Comparison of ENCODE assay signal across 19 cellular contexts in genomic region chr18:59655661-59656060, GRCh38. TPM values are rescaled to one million over a fixed set of nuclear protein-coding genes. Genes with fewer than 3 reads are reported as not detected.
"Had no signal": no experiment of that assay in that cellular context is flagged by ENCODE, and none has a peak within 500 bp of the region (broad histone marks: within the 10 kb centered on the region; RNA-seq: fewer than 3 reads in every experiment).

No MANE protein-coding gene starts in this region.

- H3K27me3 ChIP-seq: upper lobe of right lung had no signal

- H3K27ac ChIP-seq: thoracic aorta, upper lobe of right lung had no signal

- H3K4me1 ChIP-seq: upper lobe of right lung had no signal

- H3K4me3 ChIP-seq: thoracic aorta, upper lobe of right lung had no signal

- ATAC-seq: activated CD4-positive, CD25-positive, alpha-beta regulatory T cell treated with anti-CD3 and anti-CD28 coated beads, Interleukin-2, amount 50 U/mL, for 24 hours; activated naive CD8-positive, alpha-beta T cell treated with anti-CD3 and anti-CD28 coated beads, Interleukin-2, amount 50 U/mL, for 24 hours; left ventricle myocardium superior; T-helper 17 cell; upper lobe of right lung had no signal

- H3K9me3 ChIP-seq: thoracic aorta, upper lobe of right lung had no signal

- H3K4me3 Mint-ChIP-seq: activated CD4-positive, alpha-beta memory T cell treated with anti-CD3 and anti-CD28 coated beads, Interleukin-2, amount 10 ng/mL, durations not matched to agents 7 days and 5 days; activated CD4-positive, alpha-beta T cell treated with anti-CD3 and anti-CD28 coated beads, Interleukin-2, amount 10 ng/mL, durations not matched to agents 24 days and 14 days; activated naive CD8-positive, alpha-beta T cell treated with anti-CD3 and anti-CD28 coated beads, Interleukin-2, amount 50 U/mL, for 24 hours; activated T-helper 1 cell treated with anti-CD3 and anti-CD28 coated beads, Interleukin-12 subunit alpha, Interleukin-12 subunit beta, Interleukin-2, Interleukin-4 antibody, amounts not matched to agents 30 ng/mL and 10 ng/mL and 1 ng/mL, durations not matched to agents 14 hours and 24 hours and 36 hours; T-helper 17 cell had no signal

- H3K4me1 Mint-ChIP-seq: activated CD4-positive, alpha-beta memory T cell treated with anti-CD3 and anti-CD28 coated beads, Interleukin-2, amount 10 ng/mL, durations not matched to agents 7 days and 5 days; activated CD4-positive, alpha-beta T cell treated with anti-CD3 and anti-CD28 coated beads, Interleukin-2, amount 10 ng/mL, durations not matched to agents 24 days and 14 days; activated naive CD8-positive, alpha-beta T cell treated with anti-CD3 and anti-CD28 coated beads, Interleukin-2, amount 50 U/mL, for 24 hours; T-helper 17 cell had no signal

- H3K27ac Mint-ChIP-seq: activated CD4-positive, alpha-beta memory T cell treated with anti-CD3 and anti-CD28 coated beads, Interleukin-2, amount 10 ng/mL, durations not matched to agents 7 days and 5 days; activated CD4-positive, alpha-beta T cell treated with anti-CD3 and anti-CD28 coated beads, Interleukin-2, amount 10 ng/mL, durations not matched to agents 24 days and 14 days; activated naive CD8-positive, alpha-beta T cell treated with anti-CD3 and anti-CD28 coated beads, Interleukin-2, amount 50 U/mL, for 24 hours; activated T-helper 1 cell treated with anti-CD3 and anti-CD28 coated beads, Interleukin-12 subunit alpha, Interleukin-12 subunit beta, Interleukin-2, Interleukin-4 antibody, amounts not matched to agents 30 ng/mL and 10 ng/mL and 1 ng/mL, durations not matched to agents 14 hours and 24 hours and 36 hours; T-helper 17 cell had no signal

- H3K9me3 Mint-ChIP-seq: activated CD4-positive, alpha-beta memory T cell treated with anti-CD3 and anti-CD28 coated beads, Interleukin-2, amount 10 ng/mL, durations not matched to agents 7 days and 5 days; activated CD4-positive, alpha-beta T cell treated with anti-CD3 and anti-CD28 coated beads, Interleukin-2, amount 10 ng/mL, durations not matched to agents 24 days and 14 days; activated naive CD8-positive, alpha-beta T cell treated with anti-CD3 and anti-CD28 coated beads, Interleukin-2, amount 50 U/mL, for 24 hours; activated T-helper 1 cell treated with anti-CD3 and anti-CD28 coated beads, Interleukin-12 subunit alpha, Interleukin-12 subunit beta, Interleukin-2, Interleukin-4 antibody, amounts not matched to agents 30 ng/mL and 10 ng/mL and 1 ng/mL, durations not matched to agents 14 hours and 24 hours and 36 hours had no signal

- H3K27me3 Mint-ChIP-seq: activated CD4-positive, alpha-beta T cell treated with anti-CD3 and anti-CD28 coated beads, Interleukin-2, amount 10 ng/mL, durations not matched to agents 24 days and 14 days had no signal

- DNase-seq: activated CD4-positive, alpha-beta memory T cell treated with anti-CD3 and anti-CD28 coated beads, Interleukin-2, amount 10 ng/mL, durations not matched to agents 7 days and 5 days; activated CD4-positive, alpha-beta T cell treated with anti-CD3 and anti-CD28 coated beads, Interleukin-2, amount 10 ng/mL, durations not matched to agents 24 days and 14 days; activated gamma-delta T cell; activated naive CD4-positive, alpha-beta T cell treated with anti-CD3 and anti-CD28 coated beads, Interleukin-2, amount 50 U/mL, for 16 hours; activated naive CD8-positive, alpha-beta T cell treated with anti-CD3 and anti-CD28 coated beads, Interleukin-2, amount 50 U/mL, for 24 hours; erythroblast; hippocampal formation; left ventricle myocardium superior; mammary epithelial cell; midbrain; nucleus accumbens; retina; stimulated activated CD4-positive, alpha-beta T cell treated with anti-CD3 and anti-CD28 coated beads, Interleukin-4, amount 100 ng/mL, for 24 hours; stimulated activated naive CD4-positive, alpha-beta T cell treated with Interleukin-2 at 50 U/mL for 16 hours; T-helper 17 cell; upper lobe of right lung had no signal

- H3K36me3 ChIP-seq: thoracic aorta, upper lobe of right lung had no signal

RNA-seq across cellular contexts. Expression of gene CCBE1, which starts 41.6 kb away (rescaled TPM):
- total RNA-seq: activated CD4-positive, alpha-beta memory T cell treated with anti-CD3 and anti-CD28 coated beads, Interleukin-2, amount 10 ng/mL, durations not matched to agents 7 days and 5 days; activated CD4-positive, alpha-beta T cell treated with anti-CD3 and anti-CD28 coated beads, Interleukin-2, amount 10 ng/mL, durations not matched to agents 24 days and 14 days; activated T-helper 1 cell treated with anti-CD3 and anti-CD28 coated beads, Interleukin-12 subunit alpha, Interleukin-12 subunit beta, Interleukin-2, Interleukin-4 antibody, amounts not matched to agents 30 ng/mL and 10 ng/mL and 1 ng/mL, durations not matched to agents 14 hours and 24 hours and 36 hours; T-helper 17 cell had no signal
